In the genomic region with DNA sequence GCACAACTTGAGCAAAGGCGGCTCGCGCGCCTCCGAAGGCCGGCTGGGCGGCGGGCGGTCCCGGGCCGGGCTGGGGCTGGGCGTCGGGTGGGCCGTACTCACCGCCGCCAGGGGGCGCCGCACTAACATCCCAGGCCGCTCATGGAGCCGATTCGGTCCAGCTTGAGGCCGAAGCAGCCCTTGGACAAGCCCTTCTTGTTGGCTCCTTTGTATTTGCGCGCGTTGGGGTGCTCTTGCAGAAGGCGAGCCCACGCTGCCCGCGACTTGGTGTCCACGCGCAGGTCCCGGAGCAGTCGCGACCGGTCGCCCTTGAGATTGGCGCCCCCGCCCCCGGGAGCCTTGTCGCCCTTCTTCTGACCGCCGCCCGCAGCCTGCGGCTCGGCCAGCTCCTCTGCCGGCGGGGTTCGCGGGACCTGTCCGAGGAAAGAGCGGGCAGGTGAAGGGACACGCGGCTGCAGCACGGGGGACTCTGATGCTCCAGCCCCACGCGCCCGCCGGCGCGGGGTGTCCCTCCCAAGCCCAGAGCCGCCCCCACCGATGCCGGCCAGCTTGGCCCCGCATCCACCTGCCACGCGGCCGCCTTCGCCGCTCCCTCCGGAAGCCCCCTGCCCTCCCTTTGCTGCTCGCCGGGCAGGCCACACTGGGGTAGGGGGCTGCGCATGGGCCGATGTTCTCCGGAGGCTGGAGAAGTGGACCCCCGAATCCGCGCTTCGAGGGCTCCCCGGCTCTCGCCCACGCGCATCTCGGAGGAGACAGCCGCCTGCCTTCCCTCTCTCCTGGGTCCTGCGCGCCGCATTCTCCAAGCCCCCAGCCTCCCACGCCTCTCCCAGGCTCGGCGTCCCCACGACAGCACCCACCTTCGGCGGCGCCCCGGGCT, we compare ENCODE assay signal across 1 cellular context.
A peak's percentile ranks its signal among the peaks of the same experiment; 100 is the strongest.
TF ChIP-seq lines count a peak whose summit lies in the region.

No MANE protein-coding gene starts in this region.

TF ChIP-seq in HepG2, 621 proteins besides CTCF, POLR2A, EP300 and RAD21 (continued from another document and continues in another):
- TF ChIP-seq TBL1XR1 (IDR thresholded peaks at IDR 0.05; ENCODE audit: borderline replicate concordance, low read length, partially characterized antibody), result no peak
- TF ChIP-seq AGO1 (IDR thresholded peaks at IDR 0.05; ENCODE audit: low read depth, low read length, poor library complexity, severe bottlenecking), result no peak
- TF ChIP-seq ZNF788 (CRISPR knock-in tag; IDR thresholded peaks at IDR 0.05; ENCODE audit: borderline replicate concordance), result peak; percentile 11; the same call in 1 of the 2 replicates
- 0 out of 2 replicates have a peak, but pooled peaks have one; percentile 34 for TF ChIP-seq ZNF790 (CRISPR knock-in tag; IDR thresholded peaks at IDR 0.05; ENCODE audit: borderline replicate concordance)
- peak; percentile 46 for TF ChIP-seq SKI (IDR thresholded peaks at IDR 0.05; ENCODE audit: partially characterized antibody)
- TF ChIP-seq ZNF552 (CRISPR knock-in tag; IDR thresholded peaks at IDR 0.05; ENCODE audit: borderline replicate concordance), result 0 out of 2 replicates have a peak, but pooled peaks have one; percentile 41
- TF ChIP-seq PAWR (CRISPR knock-in tag; IDR thresholded peaks at IDR 0.05; ENCODE audit: borderline replicate concordance), result peak; percentile 63; the same call in 1 of the 2 replicates
- no peak for TF ChIP-seq EEA1 (CRISPR knock-in tag; IDR thresholded peaks at IDR 0.05; ENCODE audit: borderline replicate concordance)
- TF ChIP-seq, protein P1, sequence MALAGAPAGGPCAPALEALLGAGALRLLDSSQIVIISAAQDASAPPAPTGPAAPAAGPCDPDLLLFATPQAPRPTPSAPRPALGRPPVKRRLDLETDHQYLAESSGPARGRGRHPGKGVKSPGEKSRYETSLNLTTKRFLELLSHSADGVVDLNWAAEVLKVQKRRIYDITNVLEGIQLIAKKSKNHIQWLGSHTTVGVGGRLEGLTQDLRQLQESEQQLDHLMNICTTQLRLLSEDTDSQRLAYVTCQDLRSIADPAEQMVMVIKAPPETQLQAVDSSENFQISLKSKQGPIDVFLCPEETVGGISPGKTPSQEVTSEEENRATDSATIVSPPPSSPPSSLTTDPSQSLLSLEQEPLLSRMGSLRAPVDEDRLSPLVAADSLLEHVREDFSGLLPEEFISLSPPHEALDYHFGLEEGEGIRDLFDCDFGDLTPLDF (CRISPR knock-in tag; IDR thresholded peaks at IDR 0.05), result no peak
- TF ChIP-seq ZMAT3 (CRISPR knock-in tag; conservative IDR thresholded peaks at IDR 0.05), result peak; percentile 64; the same call in 1 of the 2 replicates
- TF ChIP-seq, protein P2, sequence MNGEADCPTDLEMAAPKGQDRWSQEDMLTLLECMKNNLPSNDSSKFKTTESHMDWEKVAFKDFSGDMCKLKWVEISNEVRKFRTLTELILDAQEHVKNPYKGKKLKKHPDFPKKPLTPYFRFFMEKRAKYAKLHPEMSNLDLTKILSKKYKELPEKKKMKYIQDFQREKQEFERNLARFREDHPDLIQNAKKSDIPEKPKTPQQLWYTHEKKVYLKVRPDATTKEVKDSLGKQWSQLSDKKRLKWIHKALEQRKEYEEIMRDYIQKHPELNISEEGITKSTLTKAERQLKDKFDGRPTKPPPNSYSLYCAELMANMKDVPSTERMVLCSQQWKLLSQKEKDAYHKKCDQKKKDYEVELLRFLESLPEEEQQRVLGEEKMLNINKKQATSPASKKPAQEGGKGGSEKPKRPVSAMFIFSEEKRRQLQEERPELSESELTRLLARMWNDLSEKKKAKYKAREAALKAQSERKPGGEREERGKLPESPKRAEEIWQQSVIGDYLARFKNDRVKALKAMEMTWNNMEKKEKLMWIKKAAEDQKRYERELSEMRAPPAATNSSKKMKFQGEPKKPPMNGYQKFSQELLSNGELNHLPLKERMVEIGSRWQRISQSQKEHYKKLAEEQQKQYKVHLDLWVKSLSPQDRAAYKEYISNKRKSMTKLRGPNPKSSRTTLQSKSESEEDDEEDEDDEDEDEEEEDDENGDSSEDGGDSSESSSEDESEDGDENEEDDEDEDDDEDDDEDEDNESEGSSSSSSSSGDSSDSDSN (CRISPR knock-in tag; IDR thresholded peaks at IDR 0.05), result peak; percentile 84; the same call in 1 of the 2 replicates
- TF ChIP-seq, protein P3, sequence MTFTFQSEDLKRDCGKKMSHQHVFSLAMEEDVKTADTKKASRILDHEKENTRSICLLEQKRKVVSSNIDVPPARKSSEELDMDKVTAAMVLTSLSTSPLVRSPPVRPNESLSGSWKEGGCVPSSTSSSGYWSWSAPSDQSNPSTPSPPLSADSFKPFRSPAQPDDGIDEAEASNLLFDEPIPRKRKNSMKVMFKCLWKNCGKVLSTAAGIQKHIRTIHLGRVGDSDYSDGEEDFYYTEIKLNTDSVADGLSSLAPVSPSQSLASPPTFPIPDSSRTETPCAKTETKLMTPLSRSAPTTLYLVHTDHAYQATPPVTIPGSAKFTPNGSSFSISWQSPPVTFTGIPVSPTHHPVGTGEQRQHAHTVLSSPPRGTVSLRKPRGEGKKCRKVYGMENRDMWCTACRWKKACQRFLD (CRISPR knock-in tag; IDR thresholded peaks at IDR 0.05; ENCODE audit: borderline replicate concordance), result 0 out of 2 replicates have a peak, but pooled peaks have one; percentile 67
- TF ChIP-seq NFYB (CRISPR knock-in tag; IDR thresholded peaks at IDR 0.05), result no peak
- TF ChIP-seq, protein P4, sequence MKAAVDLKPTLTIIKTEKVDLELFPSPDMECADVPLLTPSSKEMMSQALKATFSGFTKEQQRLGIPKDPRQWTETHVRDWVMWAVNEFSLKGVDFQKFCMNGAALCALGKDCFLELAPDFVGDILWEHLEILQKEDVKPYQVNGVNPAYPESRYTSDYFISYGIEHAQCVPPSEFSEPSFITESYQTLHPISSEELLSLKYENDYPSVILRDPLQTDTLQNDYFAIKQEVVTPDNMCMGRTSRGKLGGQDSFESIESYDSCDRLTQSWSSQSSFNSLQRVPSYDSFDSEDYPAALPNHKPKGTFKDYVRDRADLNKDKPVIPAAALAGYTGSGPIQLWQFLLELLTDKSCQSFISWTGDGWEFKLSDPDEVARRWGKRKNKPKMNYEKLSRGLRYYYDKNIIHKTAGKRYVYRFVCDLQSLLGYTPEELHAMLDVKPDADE (CRISPR knock-in tag; IDR thresholded peaks at IDR 0.05), result no peak
- no peak for TF ChIP-seq NCOA1 (CRISPR knock-in tag; IDR thresholded peaks at IDR 0.05)
- TF ChIP-seq MBNL3 (CRISPR knock-in tag; conservative IDR thresholded peaks at IDR 0.05), result no peak
- TF ChIP-seq MTF2 (CRISPR knock-in tag; IDR thresholded peaks at IDR 0.05; ENCODE audit: borderline replicate concordance), result peak; percentile 96
- TF ChIP-seq, protein P5, sequence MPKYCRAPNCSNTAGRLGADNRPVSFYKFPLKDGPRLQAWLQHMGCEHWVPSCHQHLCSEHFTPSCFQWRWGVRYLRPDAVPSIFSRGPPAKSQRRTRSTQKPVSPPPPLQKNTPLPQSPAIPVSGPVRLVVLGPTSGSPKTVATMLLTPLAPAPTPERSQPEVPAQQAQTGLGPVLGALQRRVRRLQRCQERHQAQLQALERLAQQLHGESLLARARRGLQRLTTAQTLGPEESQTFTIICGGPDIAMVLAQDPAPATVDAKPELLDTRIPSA (CRISPR knock-in tag; IDR thresholded peaks at IDR 0.05; ENCODE audit: borderline replicate concordance), result no peak
- TF ChIP-seq ZNF367 (CRISPR knock-in tag; IDR thresholded peaks at IDR 0.05; ENCODE audit: borderline replicate concordance), result no peak; the same call in 1 of the 2 replicates
- TF ChIP-seq, protein P6, sequence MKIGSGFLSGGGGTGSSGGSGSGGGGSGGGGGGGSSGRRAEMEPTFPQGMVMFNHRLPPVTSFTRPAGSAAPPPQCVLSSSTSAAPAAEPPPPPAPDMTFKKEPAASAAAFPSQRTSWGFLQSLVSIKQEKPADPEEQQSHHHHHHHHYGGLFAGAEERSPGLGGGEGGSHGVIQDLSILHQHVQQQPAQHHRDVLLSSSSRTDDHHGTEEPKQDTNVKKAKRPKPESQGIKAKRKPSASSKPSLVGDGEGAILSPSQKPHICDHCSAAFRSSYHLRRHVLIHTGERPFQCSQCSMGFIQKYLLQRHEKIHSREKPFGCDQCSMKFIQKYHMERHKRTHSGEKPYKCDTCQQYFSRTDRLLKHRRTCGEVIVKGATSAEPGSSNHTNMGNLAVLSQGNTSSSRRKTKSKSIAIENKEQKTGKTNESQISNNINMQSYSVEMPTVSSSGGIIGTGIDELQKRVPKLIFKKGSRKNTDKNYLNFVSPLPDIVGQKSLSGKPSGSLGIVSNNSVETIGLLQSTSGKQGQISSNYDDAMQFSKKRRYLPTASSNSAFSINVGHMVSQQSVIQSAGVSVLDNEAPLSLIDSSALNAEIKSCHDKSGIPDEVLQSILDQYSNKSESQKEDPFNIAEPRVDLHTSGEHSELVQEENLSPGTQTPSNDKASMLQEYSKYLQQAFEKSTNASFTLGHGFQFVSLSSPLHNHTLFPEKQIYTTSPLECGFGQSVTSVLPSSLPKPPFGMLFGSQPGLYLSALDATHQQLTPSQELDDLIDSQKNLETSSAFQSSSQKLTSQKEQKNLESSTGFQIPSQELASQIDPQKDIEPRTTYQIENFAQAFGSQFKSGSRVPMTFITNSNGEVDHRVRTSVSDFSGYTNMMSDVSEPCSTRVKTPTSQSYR (CRISPR knock-in tag; IDR thresholded peaks at IDR 0.05; ENCODE audit: borderline replicate concordance), result no peak
- 0 out of 2 replicates have a peak, but pooled peaks have one; percentile 12 for TF ChIP-seq HDAC2 (CRISPR knock-in tag; IDR thresholded peaks at IDR 0.05)
- TF ChIP-seq HOXA5 (CRISPR knock-in tag; IDR thresholded peaks at IDR 0.05), result no peak
- peak; percentile 52; the same call in 1 of the 2 replicates for TF ChIP-seq MEIS2 (CRISPR knock-in tag; IDR thresholded peaks at IDR 0.05)
- TF ChIP-seq ZBTB8A (CRISPR knock-in tag; IDR thresholded peaks at IDR 0.05; ENCODE audit: borderline replicate concordance, low read depth), result no peak; the same call in 1 of the 2 replicates
- peak; percentile 41; the same call in 1 of the 2 replicates for TF ChIP-seq KDM2A (CRISPR knock-in tag; IDR thresholded peaks at IDR 0.05; ENCODE audit: borderline replicate concordance, low read depth)
- no peak for TF ChIP-seq PHF8 (CRISPR knock-in tag; IDR thresholded peaks at IDR 0.05)
- TF ChIP-seq, protein P7, sequence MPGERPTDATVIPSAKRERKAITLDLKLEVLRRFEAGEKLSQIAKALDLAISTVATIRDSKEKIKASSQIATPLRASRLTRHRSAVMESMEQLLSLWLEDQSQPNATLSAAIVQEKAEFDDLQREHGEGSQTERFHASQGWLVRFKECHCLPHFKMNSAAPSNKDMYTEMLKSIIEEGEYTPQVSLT (CRISPR knock-in tag; IDR thresholded peaks at IDR 0.05; ENCODE audit: borderline replicate concordance, low read depth), result no peak
- peak; percentile 29; the same call in 1 of the 2 replicates for TF ChIP-seq TBX2 (CRISPR knock-in tag; IDR thresholded peaks at IDR 0.05; ENCODE audit: borderline replicate concordance)
- TF ChIP-seq ZSCAN25 (CRISPR knock-in tag; IDR thresholded peaks at IDR 0.05), result peak; percentile 45; the same call in 1 of the 2 replicates
- no peak for TF ChIP-seq ZFP82 (CRISPR knock-in tag; IDR thresholded peaks at IDR 0.05; ENCODE audit: borderline replicate concordance)
- no peak for TF ChIP-seq ZNF274 (CRISPR knock-in tag; IDR thresholded peaks at IDR 0.05)
- TF ChIP-seq ZNF44 (CRISPR knock-in tag; IDR thresholded peaks at IDR 0.05), result no peak
- TF ChIP-seq NPAS2 (CRISPR knock-in tag; IDR thresholded peaks at IDR 0.05; ENCODE audit: borderline replicate concordance), result no peak
- TF ChIP-seq NCOA5 (CRISPR knock-in tag; IDR thresholded peaks at IDR 0.05), result no peak
- TF ChIP-seq ZNF17 (CRISPR knock-in tag; IDR thresholded peaks at IDR 0.05), result no peak
- no peak for TF ChIP-seq ZNF292 (CRISPR knock-in tag; IDR thresholded peaks at IDR 0.05; ENCODE audit: borderline replicate concordance, low read depth)
- TF ChIP-seq MAZ (IDR thresholded peaks at IDR 0.05; ENCODE audit: borderline replicate concordance, low read depth, low read length), result no peak
- peak; percentile 37; the same call in 1 of the 2 replicates for TF ChIP-seq MAZ (CRISPR knock-in tag; IDR thresholded peaks at IDR 0.05; ENCODE audit: low read depth)
- TF ChIP-seq ZNF335 (CRISPR knock-in tag; IDR thresholded peaks at IDR 0.05), result no peak
- no peak for TF ChIP-seq KDM5B (CRISPR knock-in tag; IDR thresholded peaks at IDR 0.05; ENCODE audit: borderline replicate concordance)
- TF ChIP-seq KMT2B (CRISPR knock-in tag; IDR thresholded peaks at IDR 0.05), result no peak
- TF ChIP-seq, protein P8, sequence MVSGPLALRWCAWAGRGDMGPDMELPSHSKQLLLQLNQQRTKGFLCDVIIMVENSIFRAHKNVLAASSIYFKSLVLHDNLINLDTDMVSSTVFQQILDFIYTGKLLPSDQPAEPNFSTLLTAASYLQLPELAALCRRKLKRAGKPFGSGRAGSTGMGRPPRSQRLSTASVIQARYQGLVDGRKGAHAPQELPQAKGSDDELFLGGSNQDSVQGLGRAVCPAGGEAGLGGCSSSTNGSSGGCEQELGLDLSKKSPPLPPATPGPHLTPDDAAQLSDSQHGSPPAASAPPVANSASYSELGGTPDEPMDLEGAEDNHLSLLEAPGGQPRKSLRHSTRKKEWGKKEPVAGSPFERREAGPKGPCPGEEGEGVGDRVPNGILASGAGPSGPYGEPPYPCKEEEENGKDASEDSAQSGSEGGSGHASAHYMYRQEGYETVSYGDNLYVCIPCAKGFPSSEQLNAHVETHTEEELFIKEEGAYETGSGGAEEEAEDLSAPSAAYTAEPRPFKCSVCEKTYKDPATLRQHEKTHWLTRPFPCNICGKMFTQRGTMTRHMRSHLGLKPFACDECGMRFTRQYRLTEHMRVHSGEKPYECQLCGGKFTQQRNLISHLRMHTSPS (CRISPR knock-in tag; IDR thresholded peaks at IDR 0.05; ENCODE audit: low read depth), result no peak
- TF ChIP-seq, protein P9, sequence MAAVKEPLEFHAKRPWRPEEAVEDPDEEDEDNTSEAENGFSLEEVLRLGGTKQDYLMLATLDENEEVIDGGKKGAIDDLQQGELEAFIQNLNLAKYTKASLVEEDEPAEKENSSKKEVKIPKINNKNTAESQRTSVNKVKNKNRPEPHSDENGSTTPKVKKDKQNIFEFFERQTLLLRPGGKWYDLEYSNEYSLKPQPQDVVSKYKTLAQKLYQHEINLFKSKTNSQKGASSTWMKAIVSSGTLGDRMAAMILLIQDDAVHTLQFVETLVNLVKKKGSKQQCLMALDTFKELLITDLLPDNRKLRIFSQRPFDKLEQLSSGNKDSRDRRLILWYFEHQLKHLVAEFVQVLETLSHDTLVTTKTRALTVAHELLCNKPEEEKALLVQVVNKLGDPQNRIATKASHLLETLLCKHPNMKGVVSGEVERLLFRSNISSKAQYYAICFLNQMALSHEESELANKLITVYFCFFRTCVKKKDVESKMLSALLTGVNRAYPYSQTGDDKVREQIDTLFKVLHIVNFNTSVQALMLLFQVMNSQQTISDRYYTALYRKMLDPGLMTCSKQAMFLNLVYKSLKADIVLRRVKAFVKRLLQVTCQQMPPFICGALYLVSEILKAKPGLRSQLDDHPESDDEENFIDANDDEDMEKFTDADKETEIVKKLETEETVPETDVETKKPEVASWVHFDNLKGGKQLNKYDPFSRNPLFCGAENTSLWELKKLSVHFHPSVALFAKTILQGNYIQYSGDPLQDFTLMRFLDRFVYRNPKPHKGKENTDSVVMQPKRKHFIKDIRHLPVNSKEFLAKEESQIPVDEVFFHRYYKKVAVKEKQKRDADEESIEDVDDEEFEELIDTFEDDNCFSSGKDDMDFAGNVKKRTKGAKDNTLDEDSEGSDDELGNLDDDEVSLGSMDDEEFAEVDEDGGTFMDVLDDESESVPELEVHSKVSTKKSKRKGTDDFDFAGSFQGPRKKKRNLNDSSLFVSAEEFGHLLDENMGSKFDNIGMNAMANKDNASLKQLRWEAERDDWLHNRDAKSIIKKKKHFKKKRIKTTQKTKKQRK (IDR thresholded peaks at IDR 0.05; ENCODE audit: low read length), result no peak
- TF ChIP-seq HOXA7 (CRISPR knock-in tag; IDR thresholded peaks at IDR 0.05), result no peak
- no peak for TF ChIP-seq ZFP36 (IDR thresholded peaks at IDR 0.05; ENCODE audit: borderline replicate concordance, low read depth, low read length, partially characterized antibody)
